19 cellular contexts compared by ENCODE assay signal in the genomic region with DNA sequence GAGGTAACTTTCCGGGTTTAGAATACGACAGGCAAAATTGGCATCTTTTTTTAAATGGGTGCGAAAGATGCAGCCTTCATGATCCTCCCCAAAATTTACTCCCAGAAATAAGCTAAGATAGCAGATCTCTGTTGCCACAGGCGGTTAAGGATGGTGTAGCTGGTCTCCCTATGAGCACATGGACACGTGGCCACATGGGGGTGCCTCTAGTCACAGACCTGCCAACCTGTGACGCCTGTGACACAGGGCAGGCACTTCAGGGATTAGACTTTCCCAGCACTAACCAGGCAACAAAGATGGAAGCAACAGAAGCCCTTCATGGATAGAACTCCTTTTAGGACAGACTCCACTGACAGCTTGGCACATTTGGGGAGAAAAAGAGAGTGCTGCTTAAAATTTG.
DNase-seq lines count a peak whose midpoint lies in the region; ATAC-seq and TF ChIP-seq lines count a peak whose summit lies in the region.
"Had no signal": no experiment of that assay in that cellular context is flagged by ENCODE, and none has a peak within 500 bp of the region (broad histone marks: within the 10 kb centered on the region; RNA-seq: fewer than 3 reads in every experiment).

No MANE protein-coding gene starts in this region.

- intact Hi-C loops in left ventricle myocardium superior (cut with micrococcal nuclease) (no loop called here), left ventricle myocardium inferior (cut with micrococcal nuclease) (loop anchor here (5.0 to 10.0 kb wide), 2 partner anchors 48 to 331 kb away; no protein-coding TSS in a partner anchor), body of pancreas (cut with DNase I) (loop anchor here (10.0 kb wide), 1 partner anchor 321 kb away; the partner anchor contains the start of gene THSD4)

- no peak overlapping the region for H2BK120ac ChIP-seq in mesenchymal stem cell (ENCODE audit: low read depth, low read length)

- no peaks in the 10 kb centered on the region for H3K9me3 ChIP-seq in left ventricle myocardium inferior (replicated peaks)
- no peaks in the 10 kb centered on the region for H3K9me3 ChIP-seq in WERI-Rb-1 (ENCODE audit: severe bottlenecking)
- peaks cover 6% of the 10 kb centered on the region for H3K9me3 ChIP-seq in mesenchymal stem cell (ENCODE audit: control insufficient read depth, low read length)
- H3K9me3 ChIP-seq in body of pancreas: no peaks in the 10 kb centered on the region
- H3K9me3 ChIP-seq: SJCRH30 had no signal

- H2AFZ ChIP-seq in mesenchymal stem cell (ENCODE audit: low read depth, low read length): no peak overlapping the region
- H2AFZ ChIP-seq: PC-9 had no signal

- no peak overlapping the region for H3K4ac ChIP-seq in mesenchymal stem cell (ENCODE audit: low read depth in 1 of 2, low read length in 2 of 2)

- H2BK5ac ChIP-seq in mesenchymal stem cell (ENCODE audit: low read depth, low read length, poor library complexity, severe bottlenecking): no peak overlapping the region

- peak overlapping the region; percentile 24 for H4K8ac ChIP-seq in mesenchymal stem cell (ENCODE audit: low read length)

- no peak overlapping the region for H3K18ac ChIP-seq in mesenchymal stem cell (ENCODE audit: low read depth in 1 of 2, low read length in 2 of 2)

- H3K4me2 ChIP-seq in mesenchymal stem cell (ENCODE audit: low read length, poor library complexity, severe bottlenecking): no peak overlapping the region
- H3K4me2 ChIP-seq: PC-9 had no signal

- no peak for DNase-seq in left ventricle myocardium superior
- no peak for DNase-seq in left ventricle myocardium inferior
- peak; percentile 25 for DNase-seq in WERI-Rb-1
- no peak for DNase-seq in mesenchymal stem cell
- no peak for DNase-seq in Ammon's horn (ENCODE audit: low spot score)
- no peak for DNase-seq in body of pancreas
- no peak for DNase-seq in SK-N-DZ (ENCODE audit: low spot score)
- DNase-seq: DMS79, HCEC 1CT, NCI-H1092 treated with DMSO at 0.1 percent for 48 hours, NCI-H146, NCI-H2029 treated with DMSO at 0.1 percent for 48 hours, NCI-H2171 treated with DMSO at 0.1 percent for 48 hours, NCI-H446, NCI-H748 treated with DMSO at 0.1 percent for 48 hours, PC-9, SJCRH30 had no signal

- ATAC-seq in left ventricle myocardium superior (peak; percentile 33), GM21528 (IDR thresholded peaks at IDR 0.05; ENCODE audit: low FRiP score, unreplicated experiment) (no peak), body of pancreas (no peak)

- H4K91ac ChIP-seq in mesenchymal stem cell (ENCODE audit: low read length): no peak overlapping the region

- TF ChIP-seq POLR2A in body of pancreas (IDR thresholded peaks at IDR 0.05): no peak

- 72% methylated on average over 6 of the region's 6 CpGs for WGBS in mesenchymal stem cell
- 64 to 67% methylated on average over 6 of the region's 6 CpGs for WGBS in body of pancreas, 2 donors

- peaks cover 5% of the 10 kb centered on the region for H3K4me1 ChIP-seq in left ventricle myocardium inferior
- peaks cover 2% of the 10 kb centered on the region for H3K4me1 ChIP-seq in mesenchymal stem cell (ENCODE audit: control insufficient read depth, insufficient read depth, low read depth, low read length)
- no peaks in the 10 kb centered on the region for H3K4me1 ChIP-seq in body of pancreas

- TF ChIP-seq CTCF in left ventricle myocardium inferior (IDR thresholded peaks at IDR 0.05; ENCODE audit: borderline replicate concordance) (no peak), WERI-Rb-1 (IDR thresholded peaks at IDR 0.05; ENCODE audit: low read depth, low read length) (no peak), body of pancreas (IDR thresholded peaks at IDR 0.05) (no peak)

- H3K9ac ChIP-seq in mesenchymal stem cell (ENCODE audit: low read length): no peak overlapping the region

- H3K36me3 ChIP-seq in left ventricle myocardium inferior: no peaks in the 10 kb centered on the region
- no peaks in the 10 kb centered on the region for H3K36me3 ChIP-seq in WERI-Rb-1
- H3K36me3 ChIP-seq in mesenchymal stem cell (ENCODE audit: control insufficient read depth in 1 of 2, insufficient read depth in 2 of 2, low read depth in 1 of 2, low read length in 2 of 2): peaks cover 0 to 5% of the 10 kb centered on the region in 2 experiments
- no peaks in the 10 kb centered on the region for H3K36me3 ChIP-seq in body of pancreas (replicated peaks in 1 of 2; ENCODE audit: insufficient read depth in 1 of 2, low read depth in 2 of 2)
- H3K36me3 ChIP-seq: SJCRH30 had no signal

- H2BK12ac ChIP-seq in mesenchymal stem cell (ENCODE audit: low read length in 2 of 2): no peak overlapping the region

- H3K27ac ChIP-seq in left ventricle myocardium inferior (replicated peaks): no peak overlapping the region
- no peak overlapping the region for H3K27ac ChIP-seq in WERI-Rb-1
- H3K27ac ChIP-seq in mesenchymal stem cell (ENCODE audit: low read length, poor library complexity, severe bottlenecking): no peak overlapping the region
- H3K27ac ChIP-seq in body of pancreas: no peak overlapping the region
- H3K27ac ChIP-seq: C4-2B, PC-9, SJCRH30 had no signal

- H3K23ac ChIP-seq in mesenchymal stem cell (ENCODE audit: low read length in 2 of 2): no peak overlapping the region

- no peak overlapping the region for H2BK15ac ChIP-seq in mesenchymal stem cell (ENCODE audit: low read depth, poor library complexity, severe bottlenecking)

- H3K79me1 ChIP-seq in mesenchymal stem cell (replicated peaks; ENCODE audit: low read length, poor library complexity, severe bottlenecking): no peaks in the 10 kb centered on the region

- H3K27me3 ChIP-seq in left ventricle myocardium inferior (ENCODE audit: low read depth) (no peaks in the 10 kb centered on the region), WERI-Rb-1 (ENCODE audit: insufficient read depth, low read depth, severe bottlenecking) (no peaks in the 10 kb centered on the region), mesenchymal stem cell (ENCODE audit: control insufficient read depth in 1 of 2, insufficient read depth in 1 of 2, low read length in 2 of 2) (no peaks in the 10 kb centered on the region), body of pancreas (no peaks in the 10 kb centered on the region)
- H3K27me3 ChIP-seq: SJCRH30 had no signal

- peak overlapping the region; percentile 69 for H2AK5ac ChIP-seq in mesenchymal stem cell (ENCODE audit: low read length, severe bottlenecking)

- no peak overlapping the region for H3K14ac ChIP-seq in mesenchymal stem cell (ENCODE audit: low read length in 2 of 2)

- H3K4me3 ChIP-seq in left ventricle myocardium inferior: no peak overlapping the region
- no peak overlapping the region for H3K4me3 ChIP-seq in WERI-Rb-1 (ENCODE audit: low read depth, low read length)
- no peak overlapping the region for H3K4me3 ChIP-seq in mesenchymal stem cell (ENCODE audit: insufficient read depth in 1 of 2, low read depth in 1 of 2, low read length in 2 of 2)
- no peak overlapping the region for H3K4me3 ChIP-seq in body of pancreas
- H3K4me3 ChIP-seq: PC-9, SJCRH30 had no signal
